1 cellular context compared by ENCODE assay signal in genomic region chr12:19639781-19640180, GRCh38.
TF ChIP-seq lines count a peak whose summit lies in the region.

No MANE protein-coding gene starts in this region.

TF ChIP-seq in GM23338, 12 proteins besides CTCF, POLR2A, EP300 and RAD21 (continued from another document):
- TF ChIP-seq ZNF331 (CRISPR knock-in tag; IDR thresholded peaks at IDR 0.05; ENCODE audit: low read depth) (no peak), POLR2AphosphoS5 (IDR thresholded peaks at IDR 0.05; ENCODE audit: low read depth) (no peak)
